ENCODE assay signal across 10 cellular contexts in the genomic region with DNA sequence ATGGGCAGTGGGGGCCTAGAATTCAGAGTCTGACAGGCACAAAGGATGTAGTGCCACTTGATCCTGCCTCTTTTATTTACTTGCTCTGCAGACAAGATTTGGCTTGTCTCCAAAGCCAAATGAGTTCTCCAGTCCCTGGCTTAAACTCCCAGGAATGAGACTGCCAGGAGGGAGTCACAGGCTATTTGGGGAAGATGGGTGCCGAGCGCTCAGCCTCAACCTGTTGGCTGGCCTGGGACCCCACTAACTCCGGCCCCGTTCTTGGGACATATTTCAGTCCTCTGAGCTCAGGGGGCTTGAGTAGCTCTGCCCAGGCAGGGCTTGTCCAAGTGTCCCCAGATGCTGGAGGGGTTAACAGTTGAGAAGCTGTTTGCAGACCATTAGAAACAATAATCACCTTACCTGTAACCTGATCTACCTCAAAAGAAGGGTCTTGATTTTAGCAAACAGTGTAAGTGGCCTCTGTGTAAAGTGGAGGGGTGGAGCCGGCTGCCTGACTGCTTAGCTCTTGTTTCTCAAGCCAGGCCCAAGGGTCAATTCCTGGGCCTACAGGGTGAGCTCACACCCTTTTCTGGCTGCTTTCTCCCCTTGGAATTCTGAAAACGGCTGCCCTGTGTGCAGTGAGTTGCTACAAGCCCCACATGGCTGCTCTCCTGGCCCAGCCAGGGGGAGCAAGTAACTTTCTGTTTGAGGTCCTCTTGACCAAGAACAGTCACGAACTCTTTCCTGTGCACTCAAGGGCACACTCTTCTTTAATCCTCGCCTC. TPM values are rescaled to one million over a fixed set of nuclear protein-coding genes. Genes with fewer than 3 reads are reported as not detected.
DNase-seq lines count a peak whose midpoint lies in the region; TF ChIP-seq lines count a peak whose summit lies in the region.
"Had no signal": no experiment of that assay in that cellular context is flagged by ENCODE, and none has a peak within 500 bp of the region (broad histone marks: within the 10 kb centered on the region; RNA-seq: fewer than 3 reads in every experiment).

No MANE protein-coding gene starts in this region.

- no peaks in the 10 kb centered on the region for H3K27me3 ChIP-seq in NT2/D1 (ENCODE audit: insufficient read depth, insufficient read length)
- no peaks in the 10 kb centered on the region for H3K27me3 ChIP-seq in hepatocyte
- no peaks in the 10 kb centered on the region for H3K27me3 ChIP-seq in stomach

- peak; percentile 26 for DNase-seq in NCI-H1105 (lab: John Stamatoyannopoulos, UW)
- no peak for DNase-seq in NT2/D1 (ENCODE audit: low read depth, low spot score)
- peak; percentile 53 for DNase-seq in hepatocyte (ENCODE audit: low spot score)
- peak; percentile 60 for DNase-seq in stomach
- no peak for DNase-seq in GM19238 (ENCODE audit: insufficient read length, low spot score)
- DNase-seq in OCI-M2 (lab: John Stamatoyannopoulos, UW; ENCODE audit: unreplicated experiment), result no peak
- DNase-seq in SKM-1 treated with dmso at 0.1 percent for 144 hours (lab: John Stamatoyannopoulos, UW; ENCODE audit: unreplicated experiment), result no peak
- no peak for DNase-seq in stimulated activated naive CD4-positive, alpha-beta T cell treated with Interleukin-2 at 50 U/mL for 16 hours (lab: John Stamatoyannopoulos, UW)
- DNase-seq: activated CD4-positive, CD25-positive, alpha-beta regulatory T cell treated with anti-CD3 and anti-CD28 coated beads, Interleukin-2, amount 50 U/mL, for 72 hours; caudate nucleus had no signal

- no peaks in the 10 kb centered on the region for H3K9me2 ChIP-seq in hepatocyte (replicated peaks; ENCODE audit: insufficient read depth)

- intact Hi-C loops in stomach (cut with DNase I; ENCODE audit: low total_unique reads), result no loop called here

- no peak overlapping the region for H3K4me2 ChIP-seq in hepatocyte

- H2AFZ ChIP-seq in hepatocyte, result peak overlapping the region; percentile 34

- no peaks in the 10 kb centered on the region for H3K9me3 ChIP-seq in NT2/D1 (ENCODE audit: insufficient read depth, low read length)
- no peaks in the 10 kb centered on the region for H3K9me3 ChIP-seq in hepatocyte (ENCODE audit: low read depth)
- H3K9me3 ChIP-seq in stomach, result no peaks in the 10 kb centered on the region

- H3K4me1 ChIP-seq in NT2/D1 (ENCODE audit: insufficient read depth, insufficient read length) (peaks cover 8% of the 10 kb centered on the region), hepatocyte (ENCODE audit: insufficient read depth) (peaks cover 20% of the 10 kb centered on the region), stomach (peaks cover 17 to 43% (median 29%) of the 10 kb centered on the region in 4 donors)

- no peaks in the 10 kb centered on the region for H4K20me1 ChIP-seq in hepatocyte (ENCODE audit: insufficient read depth, poor library complexity, severe bottlenecking)

- H3K4me3 ChIP-seq in NT2/D1 (ENCODE audit: insufficient read length, low read depth), result no peak overlapping the region
- H3K4me3 ChIP-seq in hepatocyte, result no peak overlapping the region
- no peak overlapping the region for H3K4me3 ChIP-seq in stomach

- TF ChIP-seq POLR2A in stomach (IDR thresholded peaks at IDR 0.05), result no peak

- H3K9ac ChIP-seq in NT2/D1 (ENCODE audit: insufficient read length, low read depth), result peak overlapping the region; percentile 76

- TF ChIP-seq EP300 in stomach (IDR thresholded peaks at IDR 0.05), result no peak

- no peak for TF ChIP-seq CTCF in hepatocyte (IDR thresholded peaks at IDR 0.05; ENCODE audit: poor library complexity)
- no peak for TF ChIP-seq CTCF in stomach (IDR thresholded peaks at IDR 0.05)

- no peaks in the 10 kb centered on the region for H3K79me2 ChIP-seq in hepatocyte

- 39% methylated on average over 8 of the region's 8 CpGs for WGBS in hepatocyte (ENCODE audit: low lambda C conversion rate, missing lambda C conversion rate)
- 22 to 43% (median 28%) methylated on average over 8 of the region's 8 CpGs for WGBS in stomach, 5 donors

- H3K27ac ChIP-seq in hepatocyte, result peak overlapping the region; percentile 87
- H3K27ac ChIP-seq in stomach, result peak overlapping the region; percentile 71 to 82 (median 79)

- no peaks in the 10 kb centered on the region for H3K36me3 ChIP-seq in NT2/D1 (ENCODE audit: insufficient read depth, insufficient read length, low read length)
- H3K36me3 ChIP-seq in hepatocyte (replicated peaks; ENCODE audit: insufficient read depth, low read depth), result no peaks in the 10 kb centered on the region
- no peaks in the 10 kb centered on the region for H3K36me3 ChIP-seq in stomach

RNA-seq across cellular contexts. Expression of a gene that starts 27.1 kb away (rescaled TPM):
- total RNA-seq in hepatocyte (43.3 and 47.2 TPM in 2 replicates), stomach (10 to 100 TPM; 13.4 to 62.0 (median 30.7) TPM)
- polyA plus RNA-seq in hepatocyte (14.4 and 16.8 TPM in 2 replicates), stomach (1 to 10 TPM; 2.3 to 4.8 (median 2.7) TPM)

Comparison
In these comparisons a context has a peak if more than half of its experiments do, and no peak if none do; other contexts are left out.
1. DNase-seq: peak in NCI-H1105 (single experiment), hepatocyte (single experiment) and stomach (single experiment); none in NT2/D1 (single experiment), GM19238 (single experiment), OCI-M2 (single experiment), SKM-1 treated with dmso at 0.1 percent for 144 hours (single experiment) and stimulated activated naive CD4-positive, alpha-beta T cell treated with Interleukin-2 at 50 U/mL for 16 hours (single experiment).